7 cellular contexts compared by ENCODE assay signal in the genomic region with DNA sequence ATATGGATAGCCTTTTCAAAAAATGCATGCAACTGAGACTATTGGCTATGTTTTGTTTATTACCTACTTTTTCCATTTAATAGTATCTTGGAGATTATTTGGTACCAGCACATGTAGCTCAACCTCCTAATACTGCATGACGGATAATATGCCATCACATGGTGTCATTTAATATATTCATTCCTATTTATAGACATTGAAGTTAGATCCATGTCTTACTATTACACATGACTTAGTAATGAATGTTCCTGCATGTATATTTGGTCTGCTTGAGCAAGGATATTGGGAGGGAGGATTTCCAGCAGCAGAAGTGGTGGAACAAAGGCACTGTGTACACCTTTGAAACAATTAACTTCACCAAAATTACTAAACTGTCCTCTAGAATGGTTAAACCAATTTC.
"Had no signal": no experiment of that assay in that cellular context is flagged by ENCODE, and none has a peak within 500 bp of the region (broad histone marks: within the 10 kb centered on the region; RNA-seq: fewer than 3 reads in every experiment).

No MANE protein-coding gene starts in this region.

- H3K4me1 ChIP-seq: HAP-1 had no signal

- H3K9me3 ChIP-seq: HAP-1 had no signal

- H3K27ac ChIP-seq: GM23248 had no signal

- H3K4me3 Mint-ChIP-seq: HFFc6 had no signal

- H3K4me3 ChIP-seq: GM23248, HAP-1 had no signal

- H3K36me3 ChIP-seq: HAP-1 had no signal

- H2AFZ ChIP-seq: GM23248 had no signal

- DNase-seq: GM23248, GOT3, H7, HFFc6, IMR-90 had no signal

- H3K9ac ChIP-seq: GM23248 had no signal

- H3K27ac Mint-ChIP-seq: HFFc6 had no signal

- ATAC-seq: HCT116 had no signal
